9 cellular contexts compared by ENCODE assay signal in the genomic region with DNA sequence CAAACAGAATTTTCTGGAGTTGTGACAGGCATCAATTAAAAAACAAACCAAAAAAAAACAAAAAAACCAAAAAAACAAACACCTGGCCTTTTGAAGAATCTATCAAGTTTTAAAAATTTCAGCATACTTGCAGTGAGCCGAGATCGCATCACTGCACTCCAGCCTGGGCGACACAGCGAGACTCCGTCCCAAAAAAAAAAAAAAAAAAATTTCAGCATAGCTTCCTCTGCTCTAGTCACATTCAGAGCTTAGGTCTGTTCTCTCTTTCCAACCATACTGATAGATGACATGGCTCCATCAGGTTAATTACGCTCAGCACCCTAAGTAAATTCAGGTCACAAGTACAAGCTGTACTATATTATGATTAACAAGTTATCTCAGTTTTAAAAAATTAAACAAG. TPM values are rescaled to one million over a fixed set of nuclear protein-coding genes. Genes with fewer than 3 reads are reported as not detected.
DNase-seq lines count a peak whose midpoint lies in the region; ATAC-seq and TF ChIP-seq lines count a peak whose summit lies in the region.
"Had no signal": no experiment of that assay in that cellular context is flagged by ENCODE, and none has a peak within 500 bp of the region (broad histone marks: within the 10 kb centered on the region; RNA-seq: fewer than 3 reads in every experiment).

No MANE protein-coding gene starts in this region.

- no peak overlapping the region for H2BK15ac ChIP-seq in H9 (ENCODE audit: low read depth, low read length)

- no peak overlapping the region for H2BK20ac ChIP-seq in H9 (ENCODE audit: low read depth, low read length, poor library complexity, severe bottlenecking)

- ATAC-seq in left ventricle myocardium superior: no peak
- no peak for ATAC-seq in activated CD8-positive, alpha-beta T cell treated with anti-CD3 and anti-CD28 coated beads, Interleukin-2, amount 10 ng/mL, durations not matched to agents 7 days and 5 days
- ATAC-seq in natural killer cell: no peak

- peaks cover 35% of the 10 kb centered on the region; the same call in 1 of the 2 replicates for H3K79me2 ChIP-seq in H9 (ENCODE audit: insufficient read depth, low read length)

- H3K36me3 Mint-ChIP-seq in activated CD8-positive, alpha-beta T cell treated with anti-CD3 and anti-CD28 coated beads, Interleukin-2, amount 10 ng/mL, durations not matched to agents 7 days and 5 days (ENCODE audit: low read depth): peaks cover 33% of the 10 kb centered on the region
- H3K36me3 Mint-ChIP-seq in natural killer cell (no peaks in the 10 kb centered on the region), H9 (ENCODE audit: insufficient read depth in 1 of 3, low read depth in 3 of 3) (no peaks in the 10 kb centered on the region; a peak in 1 of 7 replicates)

- peaks cover 83% of the 10 kb centered on the region for H3K4me1 ChIP-seq in left ventricle myocardium inferior
- H3K4me1 ChIP-seq in vagina: peaks cover 63% of the 10 kb centered on the region
- no peaks in the 10 kb centered on the region for H3K4me1 ChIP-seq in H9 (ENCODE audit: insufficient read depth, low read length)

- WGBS in H9 (ENCODE audit: extremely low coverage, insufficient read length, low lambda C conversion rate): no CpG with 5 or more reads among the region's 6 CpGs

- H3K27ac ChIP-seq in left ventricle myocardium inferior (replicated peaks): peak overlapping the region; percentile 98
- H3K27ac ChIP-seq in vagina: peak overlapping the region; percentile 29
- no peak overlapping the region for H3K27ac ChIP-seq in H9 (ENCODE audit: insufficient read length, low read depth, low read length)

- no peak overlapping the region for H3K56ac ChIP-seq in H9 (ENCODE audit: insufficient read length, low read depth, low read length)

- H3K36me3 ChIP-seq in left ventricle myocardium inferior (no peaks in the 10 kb centered on the region), vagina (no peaks in the 10 kb centered on the region)

- H3K27ac Mint-ChIP-seq in activated CD8-positive, alpha-beta T cell treated with anti-CD3 and anti-CD28 coated beads, Interleukin-2, amount 10 ng/mL, durations not matched to agents 7 days and 5 days: peak overlapping the region; percentile 44
- H3K27ac Mint-ChIP-seq in natural killer cell: peak overlapping the region; percentile 96 to 99
- H3K27ac Mint-ChIP-seq in H9: no peak overlapping the region; a peak in 2 of 7 replicates

- no peak overlapping the region for H3K23ac ChIP-seq in H9 (ENCODE audit: insufficient read length, low read depth, low read length)

- H3K4me3 ChIP-seq in left ventricle myocardium inferior (peak overlapping the region; percentile 84), vagina (no peak overlapping the region)

- H3K27me3 ChIP-seq in left ventricle myocardium inferior (ENCODE audit: low read depth): no peaks in the 10 kb centered on the region
- no peaks in the 10 kb centered on the region for H3K27me3 ChIP-seq in vagina
- H3K27me3 ChIP-seq in H9 (ENCODE audit: insufficient read depth, low read length): no peaks in the 10 kb centered on the region

- H2BK120ac ChIP-seq in H9 (ENCODE audit: low read depth, low read length, poor library complexity, severe bottlenecking): no peak overlapping the region

- peaks cover 5% of the 10 kb centered on the region for H3K79me1 ChIP-seq in H9 (ENCODE audit: insufficient read depth, low read depth, low read length, poor library complexity, severe bottlenecking)

- H3K4me3 Mint-ChIP-seq in activated CD8-positive, alpha-beta T cell treated with anti-CD3 and anti-CD28 coated beads, Interleukin-2, amount 10 ng/mL, durations not matched to agents 7 days and 5 days: peak overlapping the region; percentile 38
- H3K4me3 Mint-ChIP-seq in natural killer cell (peak overlapping the region; percentile 92), H9 (peak overlapping the region in 1 of 2 experiments; percentile 38; a peak in 1 of 5 replicates)

- H3K4me1 Mint-ChIP-seq in activated CD8-positive, alpha-beta T cell treated with anti-CD3 and anti-CD28 coated beads, Interleukin-2, amount 10 ng/mL, durations not matched to agents 7 days and 5 days (ENCODE audit: low read depth): peaks cover 50% of the 10 kb centered on the region
- H3K4me1 Mint-ChIP-seq in natural killer cell (peaks cover 68 to 74% of the 10 kb centered on the region in 2 donors), H9 (peaks cover 27 to 30% of the 10 kb centered on the region in 2 experiments)

- CTCF ChIA-PET in activated CD8-positive, alpha-beta T cell treated with anti-CD3 and anti-CD28 coated beads, Interleukin-2, amount 10 ng/mL, durations not matched to agents 7 days and 5 days (lab: Charles Lee): interaction anchor here (1.0 to 3.5 kb wide), 2 partner anchors 42 to 221 kb away, joined by 3 to 34 read pairs; a partner anchor contains a TSS

- DNase-seq in left ventricle myocardium inferior (no peak), left ventricle myocardium superior (no peak), natural killer cell (no peak), vagina (ENCODE audit: extremely low spot score in 2 of 2) (no peak), GM20000 (ENCODE audit: low spot score) (no peak), H9 (no peak), DMS114 treated with DMSO at 0.1 percent for 48 hours (lab: John Stamatoyannopoulos, UW; ENCODE audit: unreplicated experiment) (no peak)
- no peak for DNase-seq in activated CD8-positive, alpha-beta T cell treated with anti-CD3 and anti-CD28 coated beads, Interleukin-2, amount 10 ng/mL, durations not matched to agents 7 days and 5 days
- DNase-seq: stimulated activated CD4-positive, alpha-beta T cell treated with anti-CD3 and anti-CD28 coated beads, Interleukin-12 subunit alpha, Interleukin-12 subunit beta, amount 100 ng/mL, for 4 hours had no signal

- TF ChIP-seq CTCF in left ventricle myocardium inferior (IDR thresholded peaks at IDR 0.05; ENCODE audit: borderline replicate concordance) (no peak), natural killer cell (IDR thresholded peaks at IDR 0.05) (no peak), vagina (IDR thresholded peaks at IDR 0.05) (no peak), GM20000 (IDR thresholded peaks at IDR 0.05; ENCODE audit: extremely low read depth, missing control alignments) (no peak), H9 (conservative IDR thresholded peaks at IDR 0.05) (no peak)

- no peaks in the 10 kb centered on the region for H3K9me3 ChIP-seq in left ventricle myocardium inferior (replicated peaks)
- no peaks in the 10 kb centered on the region for H3K9me3 ChIP-seq in vagina
- no peaks in the 10 kb centered on the region for H3K9me3 ChIP-seq in H9 (ENCODE audit: control insufficient read depth, low read depth, low read length)

- no peaks in the 10 kb centered on the region for H3K9me3 Mint-ChIP-seq in activated CD8-positive, alpha-beta T cell treated with anti-CD3 and anti-CD28 coated beads, Interleukin-2, amount 10 ng/mL, durations not matched to agents 7 days and 5 days (ENCODE audit: insufficient read depth)
- H3K9me3 Mint-ChIP-seq in natural killer cell (no peaks in the 10 kb centered on the region), H9 (no peaks in the 10 kb centered on the region; a peak in 2 of 5 replicates)

- no peak overlapping the region for H2AK5ac ChIP-seq in H9 (ENCODE audit: insufficient read length, low read length)

- H2AFZ ChIP-seq in H9 (ENCODE audit: low read length): no peak overlapping the region

- POLR2A ChIA-PET in activated CD8-positive, alpha-beta T cell treated with anti-CD3 and anti-CD28 coated beads, Interleukin-2, amount 10 ng/mL, durations not matched to agents 7 days and 5 days (lab: Charles Lee): interaction anchor here (7.1 kb wide), 1 partner anchor 17 kb away, joined by 71 read pairs; no protein-coding TSS in a partner anchor

- no peaks in the 10 kb centered on the region for H3K27me3 Mint-ChIP-seq in activated CD8-positive, alpha-beta T cell treated with anti-CD3 and anti-CD28 coated beads, Interleukin-2, amount 10 ng/mL, durations not matched to agents 7 days and 5 days (ENCODE audit: low read depth)
- H3K27me3 Mint-ChIP-seq in natural killer cell (ENCODE audit: low read depth in 2 of 2) (no peaks in the 10 kb centered on the region), H9 (ENCODE audit: low read depth) (no peaks in the 10 kb centered on the region)

- no peak for TF ChIP-seq POLR2A in vagina (IDR thresholded peaks at IDR 0.05)

- intact Hi-C loops in left ventricle myocardium inferior (cut with micrococcal nuclease) (no loop called here), left ventricle myocardium superior (cut with micrococcal nuclease) (no loop called here), natural killer cell (cut with micrococcal nuclease) (no loop called here), vagina (cut with DNase I) (no loop called here)

- no peak overlapping the region for H3K4me2 ChIP-seq in H9 (ENCODE audit: insufficient read depth, insufficient read length, low read length)

- H3T11ph ChIP-seq in H9 (ENCODE audit: low read length): no peak overlapping the region

- no peak overlapping the region for H4K5ac ChIP-seq in H9 (ENCODE audit: insufficient read length, low read depth, low read length)

- H3K23me2 ChIP-seq in H9 (ENCODE audit: insufficient read length, low read depth, low read length, poor library complexity, severe bottlenecking): peaks cover 11% of the 10 kb centered on the region

- H3K18ac ChIP-seq in H9 (ENCODE audit: insufficient read length, low read depth, low read length): no peak overlapping the region

- H2BK12ac ChIP-seq in H9 (ENCODE audit: insufficient read length, low read depth, low read length): no peak overlapping the region

- no peak overlapping the region for H3K4ac ChIP-seq in H9 (ENCODE audit: low read depth, low read length)

- no peak overlapping the region for H3K9ac ChIP-seq in H9 (ENCODE audit: extremely low read depth, insufficient read length, low read length)

- no peak overlapping the region for H3K14ac ChIP-seq in H9 (ENCODE audit: insufficient read depth, low read length)

- H4K8ac ChIP-seq in H9 (replicated peaks; ENCODE audit: insufficient read length, low read depth, low read length): no peak overlapping the region

- no peaks in the 10 kb centered on the region for H4K20me1 ChIP-seq in H9 (ENCODE audit: control insufficient read depth, insufficient read depth, insufficient read length)

- no peak overlapping the region for H2BK5ac ChIP-seq in H9 (ENCODE audit: insufficient read length, low read length)

- no peak overlapping the region for H4K91ac ChIP-seq in H9 (ENCODE audit: insufficient read length, low read depth, low read length)

RNA-seq across cellular contexts. Expression of a gene that starts 3.1 kb away (rescaled TPM):
- total RNA-seq in left ventricle myocardium inferior (25.3 TPM), left ventricle myocardium superior (25.5 TPM), natural killer cell (100 to 1,000 TPM; 124 to 161 (median 150) TPM), vagina (30.0 TPM), H9 (2021) (31.5 and 34.2 TPM in 2 replicates)
- 10 to 100 TPM; 37.4 to 37.8 TPM for total RNA-seq in activated CD8-positive, alpha-beta T cell treated with anti-CD3 and anti-CD28 coated beads, Interleukin-2, amount 10 ng/mL, durations not matched to agents 7 days and 5 days

Comparison
In these comparisons a context has a peak if more than half of its experiments do, and no peak if none do; other contexts are left out.
1. H3K27ac Mint-ChIP-seq: peak in activated CD8-positive, alpha-beta T cell treated with anti-CD3 and anti-CD28 coated beads, Interleukin-2, amount 10 ng/mL, durations not matched to agents 7 days and 5 days (single experiment) and natural killer cell (2 of 2); none in H9 (0 of 3).